ENCODE assay signal across 15 cellular contexts in genomic region chr7:23907012-23907411, GRCh38.
DNase-seq lines count a peak whose midpoint lies in the region; ATAC-seq and TF ChIP-seq lines count a peak whose summit lies in the region.
"Had no signal": no experiment of that assay in that cellular context is flagged by ENCODE, and none has a peak within 500 bp of the region (broad histone marks: within the 10 kb centered on the region; RNA-seq: fewer than 3 reads in every experiment).

No MANE protein-coding gene starts in this region.

- peak; percentile 83 for DNase-seq in A172 (ENCODE audit: low spot score)
- DNase-seq in NCI-H226 = peak; percentile 94
- peak; percentile 92 for DNase-seq in amniotic epithelial cell (ENCODE audit: low read depth)
- DNase-seq in fibroblast of villous mesenchyme (ENCODE audit: low read depth) = peak; percentile 7
- DNase-seq in DMS114 treated with DMSO at 0.1 percent for 48 hours (lab: John Stamatoyannopoulos, UW; ENCODE audit: unreplicated experiment) = no peak
- DNase-seq in epidermal melanocyte (ENCODE audit: insufficient read length, low spot score) = no peak
- DNase-seq in NCI-H1105 (lab: John Stamatoyannopoulos, UW) = no peak
- DNase-seq: 8988T, C1 segment of cervical spinal cord, DMS 273 treated with DMSO at 0.1 percent for 48 hours, H7, NCI-H2107, NCI-H69, SHP77 treated with DMSO at 0.1 percent for 48 hours had no signal

- no peak for ATAC-seq in GM18519 (IDR thresholded peaks at IDR 0.05; ENCODE audit: low FRiP score, unreplicated experiment)

- H3K4me3 ChIP-seq in fibroblast of villous mesenchyme (ENCODE audit: low read depth, low read length) = no peak overlapping the region

- no peak for TF ChIP-seq CTCF in fibroblast of villous mesenchyme (IDR thresholded peaks at IDR 0.05; ENCODE audit: insufficient read depth, low read depth, low read length)

Comparison
In these comparisons a context has a peak if more than half of its experiments do, and no peak if none do; other contexts are left out.
1. DNase-seq: peak in A172 (single experiment), NCI-H226 (single experiment), amniotic epithelial cell (single experiment) and fibroblast of villous mesenchyme (single experiment); none in DMS114 treated with DMSO at 0.1 percent for 48 hours (single experiment), epidermal melanocyte (single experiment) and NCI-H1105 (single experiment).